ENCODE assay signal across 9 cellular contexts in genomic region chr1:166616206-166616605, GRCh38.
"Had no signal": no experiment of that assay in that cellular context is flagged by ENCODE, and none has a peak within 500 bp of the region (broad histone marks: within the 10 kb centered on the region; RNA-seq: fewer than 3 reads in every experiment).

No MANE protein-coding gene starts in this region.

- H3K4me3 Mint-ChIP-seq: H9 had no signal

- H3K9me3 Mint-ChIP-seq: H9 had no signal

- H2AFZ ChIP-seq: GM23248 had no signal

- DNase-seq: GM23248, GOT3, H9, HCEC 1CT, Karpas-422, KBM-7 had no signal

- H3K27ac Mint-ChIP-seq: H9 had no signal

- H3K4me3 ChIP-seq: GM23248 had no signal

- H3K9ac ChIP-seq: GM23248, KMS-11 had no signal

- H3K27ac ChIP-seq: GM23248, KMS-11 had no signal

- H3K4me2 ChIP-seq: KMS-11 had no signal

- H3K4me1 Mint-ChIP-seq: H9 had no signal

- FAIRE-seq: H54, HTR-8/SVneo had no signal
